Comparison of ENCODE assay signal across 1 cellular context in the genomic region with DNA sequence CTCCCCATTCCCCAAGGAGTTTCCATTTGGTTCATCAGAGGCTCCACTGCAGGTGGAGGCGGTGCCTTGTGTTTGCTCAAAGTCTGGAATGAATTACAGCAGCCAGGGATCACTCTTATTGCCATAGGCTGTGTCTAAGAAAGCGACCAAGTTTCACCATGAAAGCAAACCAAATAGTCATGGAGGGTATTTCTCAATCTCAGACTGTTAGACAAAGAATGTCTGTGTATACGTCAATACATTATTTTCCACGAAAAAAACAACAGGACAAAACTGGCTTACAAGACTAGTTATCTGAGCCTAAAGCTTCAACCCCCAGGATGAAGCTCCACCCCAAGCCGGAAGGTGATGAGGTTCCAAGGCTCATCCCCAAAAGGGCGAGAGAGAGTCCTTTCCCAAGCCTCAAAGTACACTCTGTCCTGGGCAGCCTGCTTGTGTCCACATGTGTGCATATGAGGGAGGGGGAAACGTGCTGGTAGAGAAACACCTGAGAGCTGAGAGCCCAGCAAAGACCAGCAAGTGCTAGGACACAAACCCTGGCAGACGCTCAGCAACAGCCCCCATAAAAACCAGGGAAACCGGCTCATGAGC.
A peak's percentile ranks its signal among the peaks of the same experiment; 100 is the strongest.
TF ChIP-seq lines count a peak whose summit lies in the region.

No MANE protein-coding gene starts in this region.

TF ChIP-seq in IMR-90, 13 proteins besides CTCF, POLR2A, EP300 and RAD21 (continued from another document):
- TF ChIP-seq CEBPB (IDR thresholded peaks at IDR 0.05; ENCODE audit: low read depth, low read length): peak; percentile 89
